In the genomic region with DNA sequence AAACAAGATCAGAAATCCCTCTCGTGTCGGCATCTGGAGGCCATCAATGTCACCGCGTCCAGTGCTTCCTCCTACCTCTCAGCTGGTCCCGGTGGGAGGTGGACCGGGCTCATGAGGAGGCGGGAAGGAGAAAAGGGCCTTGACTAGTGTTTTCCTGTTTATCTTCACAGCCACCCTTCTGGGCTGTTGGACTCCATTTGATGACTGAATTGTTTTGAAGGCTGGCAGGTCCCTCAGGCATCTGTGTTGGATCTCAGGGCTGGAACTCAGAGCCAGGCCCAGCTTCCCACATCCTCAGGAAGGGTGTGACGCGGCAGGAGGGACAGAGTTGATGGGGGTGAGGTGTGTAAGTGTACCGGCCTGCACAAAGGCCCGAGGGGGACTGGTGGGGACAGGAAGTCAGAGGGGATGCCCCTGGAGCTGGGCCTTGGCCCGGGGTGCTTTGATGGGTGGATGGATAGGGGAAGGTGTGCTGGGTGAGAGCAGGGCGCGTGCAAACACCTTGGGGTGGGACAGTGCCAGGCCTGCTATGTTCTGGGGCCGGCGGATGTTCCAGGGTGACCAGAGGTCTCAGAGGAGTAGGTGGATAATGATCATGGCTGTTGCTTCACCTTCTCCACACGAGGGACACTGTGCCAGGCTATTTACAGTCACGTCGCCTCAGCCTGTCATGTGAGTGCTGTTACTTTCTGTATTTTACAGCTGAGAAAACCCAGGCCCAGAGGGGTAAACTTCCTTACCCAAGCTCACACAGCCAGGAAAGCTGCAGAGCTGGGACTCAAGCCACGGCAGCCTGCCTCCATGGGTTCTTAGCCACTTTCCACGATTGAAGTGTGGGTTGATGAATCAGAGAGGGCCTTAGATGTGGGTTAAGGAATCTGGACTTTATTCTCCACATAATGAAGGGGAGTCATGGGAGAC, we compare ENCODE assay signal across 1 cellular context.
TF ChIP-seq lines count a peak whose summit lies in the region.

No MANE protein-coding gene starts in this region.

TF ChIP-seq in HepG2, 621 proteins besides CTCF, POLR2A, EP300 and RAD21 (continued from another document and continues in another):
- TF ChIP-seq, protein P1, sequence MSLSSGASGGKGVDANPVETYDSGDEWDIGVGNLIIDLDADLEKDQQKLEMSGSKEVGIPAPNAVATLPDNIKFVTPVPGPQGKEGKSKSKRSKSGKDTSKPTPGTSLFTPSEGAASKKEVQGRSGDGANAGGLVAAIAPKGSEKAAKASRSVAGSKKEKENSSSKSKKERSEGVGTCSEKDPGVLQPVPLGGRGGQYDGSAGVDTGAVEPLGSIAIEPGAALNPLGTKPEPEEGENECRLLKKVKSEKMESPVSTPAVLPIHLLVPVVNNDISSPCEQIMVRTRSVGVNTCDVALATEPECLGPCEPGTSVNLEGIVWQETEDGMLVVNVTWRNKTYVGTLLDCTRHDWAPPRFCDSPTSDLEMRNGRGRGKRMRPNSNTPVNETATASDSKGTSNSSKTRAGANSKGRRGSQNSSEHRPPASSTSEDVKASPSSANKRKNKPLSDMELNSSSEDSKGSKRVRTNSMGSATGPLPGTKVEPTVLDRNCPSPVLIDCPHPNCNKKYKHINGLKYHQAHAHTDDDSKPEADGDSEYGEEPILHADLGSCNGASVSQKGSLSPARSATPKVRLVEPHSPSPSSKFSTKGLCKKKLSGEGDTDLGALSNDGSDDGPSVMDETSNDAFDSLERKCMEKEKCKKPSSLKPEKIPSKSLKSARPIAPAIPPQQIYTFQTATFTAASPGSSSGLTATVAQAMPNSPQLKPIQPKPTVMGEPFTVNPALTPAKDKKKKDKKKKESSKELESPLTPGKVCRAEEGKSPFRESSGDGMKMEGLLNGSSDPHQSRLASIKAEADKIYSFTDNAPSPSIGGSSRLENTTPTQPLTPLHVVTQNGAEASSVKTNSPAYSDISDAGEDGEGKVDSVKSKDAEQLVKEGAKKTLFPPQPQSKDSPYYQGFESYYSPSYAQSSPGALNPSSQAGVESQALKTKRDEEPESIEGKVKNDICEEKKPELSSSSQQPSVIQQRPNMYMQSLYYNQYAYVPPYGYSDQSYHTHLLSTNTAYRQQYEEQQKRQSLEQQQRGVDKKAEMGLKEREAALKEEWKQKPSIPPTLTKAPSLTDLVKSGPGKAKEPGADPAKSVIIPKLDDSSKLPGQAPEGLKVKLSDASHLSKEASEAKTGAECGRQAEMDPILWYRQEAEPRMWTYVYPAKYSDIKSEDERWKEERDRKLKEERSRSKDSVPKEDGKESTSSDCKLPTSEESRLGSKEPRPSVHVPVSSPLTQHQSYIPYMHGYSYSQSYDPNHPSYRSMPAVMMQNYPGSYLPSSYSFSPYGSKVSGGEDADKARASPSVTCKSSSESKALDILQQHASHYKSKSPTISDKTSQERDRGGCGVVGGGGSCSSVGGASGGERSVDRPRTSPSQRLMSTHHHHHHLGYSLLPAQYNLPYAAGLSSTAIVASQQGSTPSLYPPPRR (CRISPR knock-in tag; IDR thresholded peaks at IDR 0.05; ENCODE audit: borderline replicate concordance), result peak; percentile 57; the same call in 1 of the 2 replicates
- no peak for TF ChIP-seq ZNF737 (CRISPR knock-in tag; IDR thresholded peaks at IDR 0.05; ENCODE audit: borderline replicate concordance)
- peak; percentile 19; the same call in 1 of the 2 replicates for TF ChIP-seq SMC3 (IDR thresholded peaks at IDR 0.05; ENCODE audit: low read length)
- TF ChIP-seq, protein P2, sequence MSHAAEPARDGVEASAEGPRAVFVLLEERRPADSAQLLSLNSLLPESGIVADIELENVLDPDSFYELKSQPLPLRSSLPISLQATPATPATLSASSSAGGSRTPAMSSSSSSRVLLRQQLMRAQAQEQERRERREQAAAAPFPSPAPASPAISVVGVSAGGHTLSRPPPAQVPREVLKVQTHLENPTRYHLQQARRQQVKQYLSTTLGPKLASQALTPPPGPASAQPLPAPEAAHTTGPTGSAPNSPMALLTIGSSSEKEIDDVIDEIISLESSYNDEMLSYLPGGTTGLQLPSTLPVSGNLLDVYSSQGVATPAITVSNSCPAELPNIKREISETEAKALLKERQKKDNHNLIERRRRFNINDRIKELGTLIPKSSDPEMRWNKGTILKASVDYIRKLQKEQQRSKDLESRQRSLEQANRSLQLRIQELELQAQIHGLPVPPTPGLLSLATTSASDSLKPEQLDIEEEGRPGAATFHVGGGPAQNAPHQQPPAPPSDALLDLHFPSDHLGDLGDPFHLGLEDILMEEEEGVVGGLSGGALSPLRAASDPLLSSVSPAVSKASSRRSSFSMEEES (CRISPR knock-in tag; IDR thresholded peaks at IDR 0.05), result 0 out of 2 replicates have a peak, but pooled peaks have one; percentile 49
- TF ChIP-seq MBNL3 (CRISPR knock-in tag; conservative IDR thresholded peaks at IDR 0.05), result no peak
- no peak for TF ChIP-seq JDP2 (CRISPR knock-in tag; IDR thresholded peaks at IDR 0.05; ENCODE audit: borderline replicate concordance)
- no peak for TF ChIP-seq ZNF205 (CRISPR knock-in tag; IDR thresholded peaks at IDR 0.05)
- TF ChIP-seq, protein P3, sequence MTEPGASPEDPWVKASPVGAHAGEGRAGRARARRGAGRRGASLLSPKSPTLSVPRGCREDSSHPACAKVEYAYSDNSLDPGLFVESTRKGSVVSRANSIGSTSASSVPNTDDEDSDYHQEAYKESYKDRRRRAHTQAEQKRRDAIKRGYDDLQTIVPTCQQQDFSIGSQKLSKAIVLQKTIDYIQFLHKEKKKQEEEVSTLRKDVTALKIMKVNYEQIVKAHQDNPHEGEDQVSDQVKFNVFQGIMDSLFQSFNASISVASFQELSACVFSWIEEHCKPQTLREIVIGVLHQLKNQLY (CRISPR knock-in tag; IDR thresholded peaks at IDR 0.05), result no peak
- TF ChIP-seq, protein P4, sequence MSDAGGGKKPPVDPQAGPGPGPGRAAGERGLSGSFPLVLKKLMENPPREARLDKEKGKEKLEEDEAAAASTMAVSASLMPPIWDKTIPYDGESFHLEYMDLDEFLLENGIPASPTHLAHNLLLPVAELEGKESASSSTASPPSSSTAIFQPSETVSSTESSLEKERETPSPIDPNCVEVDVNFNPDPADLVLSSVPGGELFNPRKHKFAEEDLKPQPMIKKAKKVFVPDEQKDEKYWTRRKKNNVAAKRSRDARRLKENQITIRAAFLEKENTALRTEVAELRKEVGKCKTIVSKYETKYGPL (CRISPR knock-in tag; IDR thresholded peaks at IDR 0.05), result no peak
- TF ChIP-seq ATAD3A (CRISPR knock-in tag; IDR thresholded peaks at IDR 0.05), result no peak
- no peak for TF ChIP-seq PAX8 (CRISPR knock-in tag; IDR thresholded peaks at IDR 0.05; ENCODE audit: borderline replicate concordance)
- TF ChIP-seq, protein P5, sequence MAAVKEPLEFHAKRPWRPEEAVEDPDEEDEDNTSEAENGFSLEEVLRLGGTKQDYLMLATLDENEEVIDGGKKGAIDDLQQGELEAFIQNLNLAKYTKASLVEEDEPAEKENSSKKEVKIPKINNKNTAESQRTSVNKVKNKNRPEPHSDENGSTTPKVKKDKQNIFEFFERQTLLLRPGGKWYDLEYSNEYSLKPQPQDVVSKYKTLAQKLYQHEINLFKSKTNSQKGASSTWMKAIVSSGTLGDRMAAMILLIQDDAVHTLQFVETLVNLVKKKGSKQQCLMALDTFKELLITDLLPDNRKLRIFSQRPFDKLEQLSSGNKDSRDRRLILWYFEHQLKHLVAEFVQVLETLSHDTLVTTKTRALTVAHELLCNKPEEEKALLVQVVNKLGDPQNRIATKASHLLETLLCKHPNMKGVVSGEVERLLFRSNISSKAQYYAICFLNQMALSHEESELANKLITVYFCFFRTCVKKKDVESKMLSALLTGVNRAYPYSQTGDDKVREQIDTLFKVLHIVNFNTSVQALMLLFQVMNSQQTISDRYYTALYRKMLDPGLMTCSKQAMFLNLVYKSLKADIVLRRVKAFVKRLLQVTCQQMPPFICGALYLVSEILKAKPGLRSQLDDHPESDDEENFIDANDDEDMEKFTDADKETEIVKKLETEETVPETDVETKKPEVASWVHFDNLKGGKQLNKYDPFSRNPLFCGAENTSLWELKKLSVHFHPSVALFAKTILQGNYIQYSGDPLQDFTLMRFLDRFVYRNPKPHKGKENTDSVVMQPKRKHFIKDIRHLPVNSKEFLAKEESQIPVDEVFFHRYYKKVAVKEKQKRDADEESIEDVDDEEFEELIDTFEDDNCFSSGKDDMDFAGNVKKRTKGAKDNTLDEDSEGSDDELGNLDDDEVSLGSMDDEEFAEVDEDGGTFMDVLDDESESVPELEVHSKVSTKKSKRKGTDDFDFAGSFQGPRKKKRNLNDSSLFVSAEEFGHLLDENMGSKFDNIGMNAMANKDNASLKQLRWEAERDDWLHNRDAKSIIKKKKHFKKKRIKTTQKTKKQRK (IDR thresholded peaks at IDR 0.05; ENCODE audit: low read length), result no peak
- no peak for TF ChIP-seq SNAI1 (CRISPR knock-in tag; IDR thresholded peaks at IDR 0.05; ENCODE audit: borderline replicate concordance)
- TF ChIP-seq, protein P6, sequence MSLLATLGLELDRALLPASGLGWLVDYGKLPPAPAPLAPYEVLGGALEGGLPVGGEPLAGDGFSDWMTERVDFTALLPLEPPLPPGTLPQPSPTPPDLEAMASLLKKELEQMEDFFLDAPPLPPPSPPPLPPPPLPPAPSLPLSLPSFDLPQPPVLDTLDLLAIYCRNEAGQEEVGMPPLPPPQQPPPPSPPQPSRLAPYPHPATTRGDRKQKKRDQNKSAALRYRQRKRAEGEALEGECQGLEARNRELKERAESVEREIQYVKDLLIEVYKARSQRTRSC (CRISPR knock-in tag; IDR thresholded peaks at IDR 0.05; ENCODE audit: low read depth), result no peak
- no peak for TF ChIP-seq POLR2G (IDR thresholded peaks at IDR 0.05; ENCODE audit: low read depth, low read length)
- TF ChIP-seq, protein P7, sequence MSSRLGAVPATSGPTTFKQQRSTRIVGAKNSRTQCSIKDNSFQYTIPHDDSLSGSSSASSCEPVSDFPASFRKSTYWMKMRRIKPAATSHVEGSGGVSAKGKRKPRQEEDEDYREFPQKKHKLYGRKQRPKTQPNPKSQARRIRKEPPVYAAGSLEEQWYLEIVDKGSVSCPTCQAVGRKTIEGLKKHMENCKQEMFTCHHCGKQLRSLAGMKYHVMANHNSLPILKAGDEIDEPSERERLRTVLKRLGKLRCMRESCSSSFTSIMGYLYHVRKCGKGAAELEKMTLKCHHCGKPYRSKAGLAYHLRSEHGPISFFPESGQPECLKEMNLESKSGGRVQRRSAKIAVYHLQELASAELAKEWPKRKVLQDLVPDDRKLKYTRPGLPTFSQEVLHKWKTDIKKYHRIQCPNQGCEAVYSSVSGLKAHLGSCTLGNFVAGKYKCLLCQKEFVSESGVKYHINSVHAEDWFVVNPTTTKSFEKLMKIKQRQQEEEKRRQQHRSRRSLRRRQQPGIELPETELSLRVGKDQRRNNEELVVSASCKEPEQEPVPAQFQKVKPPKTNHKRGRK (CRISPR knock-in tag; IDR thresholded peaks at IDR 0.05), result no peak
- no peak for TF ChIP-seq KDM5B (CRISPR knock-in tag; IDR thresholded peaks at IDR 0.05; ENCODE audit: borderline replicate concordance)
- TF ChIP-seq ZSCAN30 (CRISPR knock-in tag; IDR thresholded peaks at IDR 0.05), result no peak
- no peak for TF ChIP-seq EZH2 (conservative IDR thresholded peaks at IDR 0.05; ENCODE audit: low read depth, low read length)
- TF ChIP-seq HIVEP1 (CRISPR knock-in tag; IDR thresholded peaks at IDR 0.05), result no peak
- peak; percentile 55; the same call in 1 of the 2 replicates for TF ChIP-seq HDAC1 (CRISPR knock-in tag; IDR thresholded peaks at IDR 0.05)
- TF ChIP-seq, protein P8, sequence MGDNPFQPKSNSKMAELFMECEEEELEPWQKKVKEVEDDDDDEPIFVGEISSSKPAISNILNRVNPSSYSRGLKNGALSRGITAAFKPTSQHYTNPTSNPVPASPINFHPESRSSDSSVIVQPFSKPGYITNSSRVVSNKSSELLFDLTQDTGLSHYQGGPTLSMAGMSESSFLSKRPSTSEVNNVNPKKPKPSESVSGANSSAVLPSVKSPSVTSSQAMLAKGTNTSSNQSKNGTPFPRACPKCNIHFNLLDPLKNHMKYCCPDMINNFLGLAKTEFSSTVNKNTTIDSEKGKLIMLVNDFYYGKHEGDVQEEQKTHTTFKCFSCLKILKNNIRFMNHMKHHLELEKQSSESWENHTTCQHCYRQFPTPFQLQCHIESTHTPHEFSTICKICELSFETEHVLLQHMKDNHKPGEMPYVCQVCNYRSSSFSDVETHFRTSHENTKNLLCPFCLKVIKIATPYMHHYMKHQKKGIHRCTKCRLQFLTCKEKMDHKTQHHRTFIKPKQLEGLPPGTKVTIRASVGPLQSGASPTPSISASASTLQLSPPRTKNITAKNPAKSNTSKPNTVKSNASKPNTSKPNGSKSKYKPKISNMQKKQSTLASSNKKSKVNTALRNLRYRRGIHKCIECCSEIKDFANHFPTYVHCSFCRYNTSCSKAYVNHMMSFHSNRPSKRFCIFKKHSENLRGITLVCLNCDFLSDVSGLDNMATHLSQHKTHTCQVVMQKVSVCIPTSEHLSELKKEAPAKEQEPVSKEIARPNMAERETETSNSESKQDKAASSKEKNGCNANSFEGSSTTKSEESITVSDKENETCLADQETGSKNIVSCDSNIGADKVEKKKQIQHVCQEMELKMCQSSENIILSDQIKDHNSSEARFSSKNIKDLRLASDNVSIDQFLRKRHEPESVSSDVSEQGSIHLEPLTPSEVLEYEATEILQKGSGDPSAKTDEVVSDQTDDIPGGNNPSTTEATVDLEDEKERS (CRISPR knock-in tag; IDR thresholded peaks at IDR 0.05), result no peak
- no peak for TF ChIP-seq CBX1 (IDR thresholded peaks at IDR 0.05; ENCODE audit: low read depth)
- TF ChIP-seq ZNF546 (CRISPR knock-in tag; conservative IDR thresholded peaks at IDR 0.05), result no peak
- no peak for TF ChIP-seq SRSF1 (optimal IDR thresholded peaks at IDR 0.05; ENCODE audit: low read depth, low read length)
- TF ChIP-seq, protein P9, sequence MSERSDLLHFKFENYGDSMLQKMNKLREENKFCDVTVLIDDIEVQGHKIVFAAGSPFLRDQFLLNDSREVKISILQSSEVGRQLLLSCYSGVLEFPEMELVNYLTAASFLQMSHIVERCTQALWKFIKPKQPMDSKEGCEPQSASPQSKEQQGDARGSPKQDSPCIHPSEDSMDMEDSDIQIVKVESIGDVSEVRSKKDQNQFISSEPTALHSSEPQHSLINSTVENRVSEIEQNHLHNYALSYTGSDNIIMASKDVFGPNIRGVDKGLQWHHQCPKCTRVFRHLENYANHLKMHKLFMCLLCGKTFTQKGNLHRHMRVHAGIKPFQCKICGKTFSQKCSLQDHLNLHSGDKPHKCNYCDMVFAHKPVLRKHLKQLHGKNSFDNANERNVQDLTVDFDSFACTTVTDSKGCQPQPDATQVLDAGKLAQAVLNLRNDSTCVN (CRISPR knock-in tag; IDR thresholded peaks at IDR 0.05; ENCODE audit: borderline replicate concordance), result no peak
- 0 out of 2 replicates have a peak, but pooled peaks have one; percentile 13 for TF ChIP-seq JUND (CRISPR knock-in tag; IDR thresholded peaks at IDR 0.05)
- TF ChIP-seq KLF16 (CRISPR knock-in tag; IDR thresholded peaks at IDR 0.05), result 0 out of 4 replicates have a peak, but pooled peaks of 1 of the 2 experiments have one; percentile 27
- TF ChIP-seq ZNF432 (CRISPR knock-in tag; IDR thresholded peaks at IDR 0.05; ENCODE audit: borderline replicate concordance), result no peak
- 0 out of 2 replicates have a peak, but pooled peaks have one; percentile 70 for TF ChIP-seq SMYD3 (CRISPR knock-in tag; IDR thresholded peaks at IDR 0.05)
- TF ChIP-seq ZNF678 (CRISPR knock-in tag; IDR thresholded peaks at IDR 0.05), result no peak
- TF ChIP-seq ZNF274 (CRISPR knock-in tag; IDR thresholded peaks at IDR 0.05), result no peak
- no peak for TF ChIP-seq ZC3H4 (CRISPR knock-in tag; IDR thresholded peaks at IDR 0.05; ENCODE audit: borderline replicate concordance)
- TF ChIP-seq ATF1 (CRISPR knock-in tag; IDR thresholded peaks at IDR 0.05), result no peak
- no peak for TF ChIP-seq ETV6 (CRISPR knock-in tag; conservative IDR thresholded peaks at IDR 0.05)
